2 cellular contexts compared by ENCODE assay signal in genomic region chr6:23246901-23247300, GRCh38.
TF ChIP-seq lines count a peak whose summit lies in the region.

No MANE protein-coding gene starts in this region.

TF ChIP-seq in SK-N-SH treated with all-trans-retinoic acid at 6 μM for 48 hours, 23 proteins besides CTCF, POLR2A, EP300 and RAD21 (continued from another document):
- TF ChIP-seq TSHZ2 (CRISPR knock-in tag; IDR thresholded peaks at IDR 0.05): no peak
TF ChIP-seq in SK-N-SH treated with all-trans-retinoic acid at 6 μM for 48 hours: peak in this region for 1.

TF ChIP-seq in SK-N-SH, 30 proteins besides CTCF, POLR2A, EP300 and RAD21 (continued from another document):
- TF ChIP-seq IRF3 (IDR thresholded peaks at IDR 0.05; ENCODE audit: low read depth, low read length): no peak
